20 cellular contexts compared by ENCODE assay signal in the genomic region with DNA sequence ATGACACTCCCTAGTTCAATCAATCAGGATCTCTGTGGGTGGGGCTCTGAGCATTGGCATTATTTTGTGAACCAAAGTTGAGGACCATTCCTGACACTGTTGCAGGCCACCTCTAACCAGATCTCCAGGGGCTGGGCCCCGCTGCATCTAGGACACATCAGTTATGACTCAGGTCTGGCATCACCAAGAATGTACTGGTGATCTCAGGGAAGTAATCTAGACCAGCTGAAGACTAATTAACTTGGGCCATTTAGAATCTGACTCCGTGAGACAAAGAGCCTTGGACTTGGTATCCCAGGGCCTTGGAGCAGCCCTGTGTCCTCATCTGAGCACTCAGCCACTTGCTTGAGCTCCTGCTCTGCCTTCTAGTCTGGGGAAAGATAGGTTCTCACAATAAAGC.
A peak's percentile ranks its signal among the peaks of the same experiment; 100 is the strongest.
DNase-seq lines count a peak whose midpoint lies in the region; ATAC-seq, FAIRE-seq and TF ChIP-seq lines count a peak whose summit lies in the region.
"Had no signal": no experiment of that assay in that cellular context is flagged by ENCODE, and none has a peak within 500 bp of the region (broad histone marks: within the 10 kb centered on the region; RNA-seq: fewer than 3 reads in every experiment).

No MANE protein-coding gene starts in this region.

- DNase-seq in AG04449 (ENCODE audit: low read depth, low spot score), result peak; percentile 26
- peak; percentile 78 for DNase-seq in GM03348 (ENCODE audit: low spot score)
- DNase-seq in RCC 7860 (ENCODE audit: low spot score), result peak; percentile 30
- DNase-seq in fibroblast of peridontal ligament (ENCODE audit: extremely low read depth), result peak; percentile 73
- DNase-seq in globus pallidus (ENCODE audit: low spot score), result no peak
- no peak for DNase-seq in hippocampal formation (lab: John Stamatoyannopoulos, UW)
- DNase-seq in activated effector memory CD4-positive, alpha-beta T cell treated with anti-CD3 and anti-CD28 coated beads, Interleukin-2, amount 50 U/mL, for 16 hours, result no peak
- DNase-seq in stimulated activated effector memory CD8-positive, alpha-beta T cell treated with anti-CD3 and anti-CD28 coated beads, Interleukin-12 subunit alpha, Interleukin-12 subunit beta, amount 100 ng/mL, for 72 hours (ENCODE audit: low spot score in 2 of 2), result no peak
- DNase-seq: activated CD4-positive, alpha-beta T cell treated with anti-CD3 and anti-CD28 coated beads for 4 hours; activated CD8-positive, alpha-beta memory T cell treated with anti-CD3 and anti-CD28 coated beads for 24 hours; activated T-cell treated with anti-CD3 and anti-CD28 coated beads, Interleukin-2, amount 50 U/mL, for 24 hours; colonic mucosa; KBM-7; left colon; RPMI8226; small intestine; stimulated activated CD4-positive, alpha-beta T cell treated with anti-CD3 and anti-CD28 coated beads, Interleukin-1b, Interleukin-23, amount 100 ng/mL, for 48 hours; T-helper 2 cell; upper lobe of left lung had no signal

- H3K36me3 Mint-ChIP-seq in stimulated activated effector memory CD8-positive, alpha-beta T cell treated with anti-CD3 and anti-CD28 coated beads, Interleukin-12 subunit alpha, Interleukin-12 subunit beta, amount 100 ng/mL, for 72 hours, result no peaks in the 10 kb centered on the region

- CTCF ChIA-PET in AG04449 (lab: Yijun Ruan, JAX), result interaction anchor here (0.9 to 1.5 kb wide), 4 partner anchors 9 to 190 kb away, joined by 3 to 4 read pairs (median 4); no protein-coding TSS in a partner anchor

- TF ChIP-seq CTCF in AG04449 (IDR thresholded peaks at IDR 0.05; ENCODE audit: insufficient read depth, low read length, missing control alignments), result no peak

- no peak overlapping the region for H3K4me3 Mint-ChIP-seq in stimulated activated effector memory CD8-positive, alpha-beta T cell treated with anti-CD3 and anti-CD28 coated beads, Interleukin-12 subunit alpha, Interleukin-12 subunit beta, amount 100 ng/mL, for 72 hours
- H3K4me3 Mint-ChIP-seq: activated T-cell treated with anti-CD3 and anti-CD28 coated beads, Interleukin-2, amount 50 U/mL, for 24 hours had no signal

- peaks cover 6% of the 10 kb centered on the region for H3K9me3 Mint-ChIP-seq in stimulated activated effector memory CD8-positive, alpha-beta T cell treated with anti-CD3 and anti-CD28 coated beads, Interleukin-12 subunit alpha, Interleukin-12 subunit beta, amount 100 ng/mL, for 72 hours

- no peak for ATAC-seq in stimulated activated effector memory CD8-positive, alpha-beta T cell treated with anti-CD3 and anti-CD28 coated beads, Interleukin-12 subunit alpha, Interleukin-12 subunit beta, amount 100 ng/mL, for 72 hours
- ATAC-seq: left colon had no signal

- H3K27ac Mint-ChIP-seq in stimulated activated effector memory CD8-positive, alpha-beta T cell treated with anti-CD3 and anti-CD28 coated beads, Interleukin-12 subunit alpha, Interleukin-12 subunit beta, amount 100 ng/mL, for 72 hours, result no peak overlapping the region
- H3K27ac Mint-ChIP-seq: activated T-cell treated with anti-CD3 and anti-CD28 coated beads, Interleukin-2, amount 50 U/mL, for 24 hours had no signal

- no peaks in the 10 kb centered on the region for H3K4me1 Mint-ChIP-seq in stimulated activated effector memory CD8-positive, alpha-beta T cell treated with anti-CD3 and anti-CD28 coated beads, Interleukin-12 subunit alpha, Interleukin-12 subunit beta, amount 100 ng/mL, for 72 hours

- FAIRE-seq in RCC 7860 (lab: Jason Lieb, UNC), result no peak
- FAIRE-seq: G401.6, small intestine had no signal

- POLR2A ChIA-PET in AG04449 (lab: Yijun Ruan, JAX), result no interaction called here

- no peak overlapping the region for H3K4me3 ChIP-seq in AG04449 (ENCODE audit: low read depth, low read length)
- H3K4me3 ChIP-seq: colonic mucosa, upper lobe of left lung had no signal

Comparison
In these comparisons a context has a peak if more than half of its experiments do, and no peak if none do; other contexts are left out.
1. DNase-seq: peak in AG04449 (single experiment), GM03348 (single experiment), RCC 7860 (single experiment) and fibroblast of peridontal ligament (single experiment); none in globus pallidus (single experiment), hippocampal formation (0 of 2), activated effector memory CD4-positive, alpha-beta T cell treated with anti-CD3 and anti-CD28 coated beads, Interleukin-2, amount 50 U/mL, for 16 hours (single experiment) and stimulated activated effector memory CD8-positive, alpha-beta T cell treated with anti-CD3 and anti-CD28 coated beads, Interleukin-12 subunit alpha, Interleukin-12 subunit beta, amount 100 ng/mL, for 72 hours (0 of 2).